ENCODE assay signal across 8 cellular contexts in the genomic region with DNA sequence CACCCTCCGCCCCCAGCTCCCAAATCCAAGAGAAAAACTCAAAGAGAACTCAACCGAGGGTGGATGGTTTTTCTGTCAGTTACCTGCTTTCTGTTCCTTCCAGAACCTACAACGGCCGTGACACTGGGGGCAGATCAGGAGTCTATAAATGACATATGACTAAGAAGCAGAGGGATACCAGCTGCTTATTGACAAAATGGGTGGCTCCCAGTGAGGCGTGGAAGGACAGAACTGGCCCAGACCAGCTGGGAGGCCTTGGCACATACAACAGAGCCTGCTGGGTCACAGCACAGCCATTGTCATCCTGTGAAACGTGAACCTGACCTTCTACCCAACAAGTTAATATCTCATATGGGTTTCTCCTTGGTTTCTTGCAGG.
A peak's percentile ranks its signal among the peaks of the same experiment; 100 is the strongest.
DNase-seq lines count a peak whose midpoint lies in the region; ATAC-seq and TF ChIP-seq lines count a peak whose summit lies in the region.

No MANE protein-coding gene starts in this region.

- no peak overlapping the region for H3K4me3 ChIP-seq in osteoblast (ENCODE audit: insufficient read depth, low read length)

- no peaks in the 10 kb centered on the region for H3K79me2 ChIP-seq in osteoblast (ENCODE audit: insufficient read depth, low read length)

- peaks cover 22% of the 10 kb centered on the region for H3K4me1 ChIP-seq in osteoblast (ENCODE audit: insufficient read depth, low read length)

- H3K27ac ChIP-seq in osteoblast (ENCODE audit: low read depth, low read length) = peak overlapping the region; percentile 26

- H2AFZ ChIP-seq in osteoblast (ENCODE audit: low read length) = no peak overlapping the region

- no peaks in the 10 kb centered on the region for H3K9me3 ChIP-seq in osteoblast (ENCODE audit: low read depth, low read length)

- no peaks in the 10 kb centered on the region for H3K27me3 ChIP-seq in osteoblast (ENCODE audit: insufficient read depth, low read length)

- no peak for TF ChIP-seq CTCF in osteoblast (IDR thresholded peaks at IDR 0.05; ENCODE audit: extremely low read depth, low read depth, low read length)

- DNase-seq in NCI-H774 (lab: John Stamatoyannopoulos, UW) = peak; percentile 25
- DNase-seq in osteoblast (ENCODE audit: insufficient read length, low spot score, missing footprints) = no peak
- no peak for DNase-seq in NCI-H1105 treated with DMSO at 0.1 percent for 48 hours (lab: John Stamatoyannopoulos, UW)
- DNase-seq in activated CD4-positive, CD25-positive, alpha-beta regulatory T cell treated with anti-CD3 and anti-CD28 coated beads, Interleukin-2, amount 50 U/mL, for 72 hours = no peak
- DNase-seq in KBM-7 = no peak
- DNase-seq in activated gamma-delta T cell (lab: John Stamatoyannopoulos, UW) = no peak

- no peaks in the 10 kb centered on the region for H4K20me1 ChIP-seq in osteoblast (ENCODE audit: insufficient read depth, low read length)

- ATAC-seq in GM18505 (IDR thresholded peaks at IDR 0.05; ENCODE audit: unreplicated experiment) (peak; percentile 55), HG02623 (IDR thresholded peaks at IDR 0.05; ENCODE audit: unreplicated experiment) (peak; percentile 39)

- H3K36me3 ChIP-seq in osteoblast (ENCODE audit: insufficient read depth, low read length) = no peaks in the 10 kb centered on the region

- no peak overlapping the region for H3K4me2 ChIP-seq in osteoblast (ENCODE audit: insufficient read depth, low read length)

- no peak for TF ChIP-seq POLR2A in GM18505 (IDR thresholded peaks at IDR 0.05; ENCODE audit: borderline replicate concordance, extremely low read depth, insufficient read depth, insufficient read length)

- in situ Hi-C loops in KBM-7 (cut with MboI; ENCODE audit: low pct_unique_long_range_greater_than_20kb, low sequenced_read_pairs) = no loop called here
